ENCODE assay signal across 12 cellular contexts in genomic region chr3:113264741-113265140, GRCh38. TPM values are rescaled to one million over a fixed set of nuclear protein-coding genes. Genes with fewer than 3 reads are reported as not detected.
DNase-seq lines count a peak whose midpoint lies in the region; ATAC-seq and TF ChIP-seq lines count a peak whose summit lies in the region.
"Had no signal": no experiment of that assay in that cellular context is flagged by ENCODE, and none has a peak within 500 bp of the region (broad histone marks: within the 10 kb centered on the region; RNA-seq: fewer than 3 reads in every experiment).

No MANE protein-coding gene starts in this region.

- no peak overlapping the region for H2AFZ ChIP-seq in H9 (ENCODE audit: low read length)

- H3T11ph ChIP-seq in H9 (ENCODE audit: low read length) = no peak overlapping the region

- H2AK5ac ChIP-seq in H9 (ENCODE audit: insufficient read length, low read length) = no peak overlapping the region

- no peak overlapping the region for H3K4me2 ChIP-seq in H9 (ENCODE audit: insufficient read depth, insufficient read length, low read length)

- H3K4ac ChIP-seq in H9 (ENCODE audit: low read depth, low read length) = no peak overlapping the region

- H3K79me2 ChIP-seq in H9 (ENCODE audit: insufficient read depth, low read length) = no peaks in the 10 kb centered on the region

- peaks cover 68 to 79% of the 10 kb centered on the region in 2 experiments for H3K4me1 Mint-ChIP-seq in H9

- peak overlapping the region; percentile 32 for H3K18ac ChIP-seq in H9 (ENCODE audit: insufficient read length, low read depth, low read length)

- peaks cover 0 to 29% (median 10%) of the 10 kb centered on the region in 3 experiments; a peak in 5 of 7 replicates for H3K36me3 Mint-ChIP-seq in H9 (ENCODE audit: insufficient read depth in 1 of 3, low read depth in 3 of 3)

- peaks cover 13% of the 10 kb centered on the region for H3K4me1 ChIP-seq in H9 (ENCODE audit: insufficient read depth, low read length)
- H3K4me1 ChIP-seq: left lung had no signal

- no peak for DNase-seq in H9
- DNase-seq in WERI-Rb-1 = peak; percentile 72
- peak; percentile 67 for DNase-seq in posterior vena cava (ENCODE audit: low spot score)
- no peak for DNase-seq in LoVo (ENCODE audit: low spot score)
- DNase-seq: activated naive CD4-positive, alpha-beta T cell; AML-193; left lung had no signal

- TF ChIP-seq CTCF in H9 (conservative IDR thresholded peaks at IDR 0.05) (no peak), WERI-Rb-1 (IDR thresholded peaks at IDR 0.05; ENCODE audit: low read depth, low read length) (no peak)

- H3K14ac ChIP-seq in H9 (ENCODE audit: insufficient read depth, low read length) = no peak overlapping the region

- no peaks in the 10 kb centered on the region for H3K9me3 ChIP-seq in H9 (ENCODE audit: control insufficient read depth, low read depth, low read length)
- H3K9me3 ChIP-seq in WERI-Rb-1 (ENCODE audit: severe bottlenecking) = no peaks in the 10 kb centered on the region
- H3K9me3 ChIP-seq in iPS-18c (ENCODE audit: control insufficient read depth, insufficient read depth, low read length) = no peaks in the 10 kb centered on the region
- H3K9me3 ChIP-seq: left lung had no signal

- H3K23ac ChIP-seq in H9 (ENCODE audit: insufficient read length, low read depth, low read length) = no peak overlapping the region

- no peak overlapping the region for H4K5ac ChIP-seq in H9 (ENCODE audit: insufficient read length, low read depth, low read length)

- no peak overlapping the region for H3K56ac ChIP-seq in H9 (ENCODE audit: insufficient read length, low read depth, low read length)

- H3K9ac ChIP-seq in H9 (ENCODE audit: extremely low read depth, insufficient read length, low read length) = no peak overlapping the region

- H3K27me3 ChIP-seq in H9 (ENCODE audit: insufficient read depth, low read length) (no peaks in the 10 kb centered on the region), WERI-Rb-1 (ENCODE audit: insufficient read depth, low read depth, severe bottlenecking) (no peaks in the 10 kb centered on the region)
- H3K27me3 ChIP-seq: left lung had no signal

- no peaks in the 10 kb centered on the region for H3K36me3 ChIP-seq in WERI-Rb-1
- H3K36me3 ChIP-seq: left lung had no signal

- H3K23me2 ChIP-seq in H9 (ENCODE audit: insufficient read length, low read depth, low read length, poor library complexity, severe bottlenecking) = no peaks in the 10 kb centered on the region

- no peak overlapping the region for H2BK120ac ChIP-seq in H9 (ENCODE audit: low read depth, low read length, poor library complexity, severe bottlenecking)

- no peak overlapping the region for H2BK12ac ChIP-seq in H9 (ENCODE audit: insufficient read length, low read depth, low read length)

- intact Hi-C loops in posterior vena cava (cut with DNase I) = no loop called here

- H2BK20ac ChIP-seq in H9 (ENCODE audit: low read depth, low read length, poor library complexity, severe bottlenecking) = no peak overlapping the region

- H3K4me3 ChIP-seq in WERI-Rb-1 (ENCODE audit: low read depth, low read length) (peak overlapping the region; percentile 32), iPS-18c (ENCODE audit: insufficient read depth, low read depth, low read length) (0 out of 2 replicates have a peak overlapping the region, but pooled peaks have one; percentile 9)
- H3K4me3 ChIP-seq: K562, left lung had no signal

- no peaks in the 10 kb centered on the region for H3K9me3 Mint-ChIP-seq in H9

- H3K27me3 Mint-ChIP-seq in H9 (ENCODE audit: low read depth) = no peaks in the 10 kb centered on the region

- WGBS in H9 (ENCODE audit: extremely low coverage, insufficient read length, low lambda C conversion rate) = no CpG with 5 or more reads among the region's 6 CpGs

- H2BK5ac ChIP-seq in H9 (ENCODE audit: insufficient read length, low read length) = no peak overlapping the region

- H2BK15ac ChIP-seq in H9 (ENCODE audit: low read depth, low read length) = no peak overlapping the region

- H3K27ac ChIP-seq in H9 (ENCODE audit: insufficient read length, low read depth, low read length) (no peak overlapping the region), WERI-Rb-1 (peak overlapping the region; percentile 83)
- H3K27ac ChIP-seq: left lung had no signal

- H3K27ac Mint-ChIP-seq in H9 = peak overlapping the region; percentile 64 to 97 (median 97)

- no peak overlapping the region for H4K91ac ChIP-seq in H9 (ENCODE audit: insufficient read length, low read depth, low read length)

- peak overlapping the region; percentile 24 to 28; a peak in 3 of 5 replicates for H3K4me3 Mint-ChIP-seq in H9

- H4K20me1 ChIP-seq in H9 (ENCODE audit: control insufficient read depth, insufficient read depth, insufficient read length) = no peaks in the 10 kb centered on the region

- H3K79me1 ChIP-seq in H9 (ENCODE audit: insufficient read depth, low read depth, low read length, poor library complexity, severe bottlenecking) = no peaks in the 10 kb centered on the region

- no peak for ATAC-seq in activated CD4-positive, CD25-positive, alpha-beta regulatory T cell treated with anti-CD3 and anti-CD28 coated beads, Interleukin-2, amount 50 U/mL, for 24 hours
- no peak for ATAC-seq in GM18519 (IDR thresholded peaks at IDR 0.05; ENCODE audit: low FRiP score, unreplicated experiment)
- ATAC-seq in HG03097 (IDR thresholded peaks at IDR 0.05; ENCODE audit: low FRiP score, unreplicated experiment) = no peak
- ATAC-seq: K562, left lung had no signal

- H4K8ac ChIP-seq in H9 (replicated peaks; ENCODE audit: insufficient read length, low read depth, low read length) = no peak overlapping the region

RNA-seq across cellular contexts. Expression of gene BOC, which starts 53.4 kb away (rescaled TPM):
- total RNA-seq in H9 (2021) (3.5 and 4.0 TPM in 2 replicates), posterior vena cava (10 to 100 TPM; 51.6 to 86.8 TPM)
- total RNA-seq: K562 had no signal

Comparison
In these comparisons a context has a peak if more than half of its experiments do, and no peak if none do; other contexts are left out.
1. DNase-seq: peak in WERI-Rb-1 (single experiment) and posterior vena cava (single experiment); none in H9 (single experiment) and LoVo (single experiment).
2. RNA of gene BOC, which starts 53.4 kb away (total RNA-seq): 51.6 to 86.8 TPM in posterior vena cava; 3.5 to 4.0 TPM in H9; every median in the first group is over 10 times any median in the second.